In the genomic region with DNA sequence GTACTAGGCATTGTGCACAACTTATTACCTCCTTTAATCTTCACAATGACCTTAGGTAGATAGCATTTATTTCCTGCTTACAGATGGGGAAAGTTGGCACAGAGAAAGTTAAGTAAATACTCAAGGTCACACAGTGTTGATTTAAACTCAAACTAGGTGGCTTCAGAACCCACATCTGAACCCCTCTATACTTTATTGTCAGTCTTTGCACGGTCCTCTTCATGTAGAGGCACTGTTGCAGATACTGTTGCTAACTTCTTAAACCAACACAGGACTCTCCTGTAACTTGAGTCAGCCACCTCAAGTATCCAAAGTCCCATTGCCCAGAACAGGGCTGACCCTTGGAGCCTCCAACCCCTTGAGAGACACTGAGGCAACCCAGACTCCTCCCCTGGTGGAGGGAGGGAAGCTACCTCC, we compare ENCODE assay signal across 14 cellular contexts. TPM values are rescaled to one million over a fixed set of nuclear protein-coding genes. Genes with fewer than 3 reads are reported as not detected.
DNase-seq lines count a peak whose midpoint lies in the region; ATAC-seq and TF ChIP-seq lines count a peak whose summit lies in the region.
"Had no signal": no experiment of that assay in that cellular context is flagged by ENCODE, and none has a peak within 500 bp of the region (broad histone marks: within the 10 kb centered on the region; RNA-seq: fewer than 3 reads in every experiment).

No MANE protein-coding gene starts in this region.

- H3K4me1 Mint-ChIP-seq in activated T-helper 17 cell treated with anti-CD3 and anti-CD28 coated beads, Interleukin-2, amount 50 U/mL, for 72 hours, result peaks cover 4% of the 10 kb centered on the region
- H3K4me1 Mint-ChIP-seq: CD4-positive, CD25-positive, alpha-beta regulatory T cell had no signal

- no peak overlapping the region for H3K4me3 ChIP-seq in left ventricle myocardium inferior
- no peak overlapping the region for H3K4me3 ChIP-seq in mucosa of descending colon

- no peaks in the 10 kb centered on the region for H3K9me3 Mint-ChIP-seq in activated T-helper 17 cell treated with anti-CD3 and anti-CD28 coated beads, Interleukin-2, amount 50 U/mL, for 72 hours
- H3K9me3 Mint-ChIP-seq: HFFc6 had no signal

- no peak overlapping the region for H3K27ac Mint-ChIP-seq in activated T-helper 17 cell treated with anti-CD3 and anti-CD28 coated beads, Interleukin-2, amount 50 U/mL, for 72 hours
- H3K27ac Mint-ChIP-seq: HFFc6 had no signal

- no peak for DNase-seq in left ventricle myocardium inferior
- DNase-seq in left cardiac atrium, result no peak
- DNase-seq in mucosa of descending colon, result no peak
- no peak for DNase-seq in activated gamma-delta T cell treated with Interleukin-2 at 50 U/mL for 16 hours
- no peak for DNase-seq in cortex of kidney (lab: John Stamatoyannopoulos, UW)
- no peak for DNase-seq in COLO829 (ENCODE audit: low spot score)
- DNase-seq: AML-193; CD4-positive, CD25-positive, alpha-beta regulatory T cell; EL; HFFc6; NCI-H2029; NCI-H526 treated with DMSO at 0.1 percent for 48 hours had no signal

- ATAC-seq in left cardiac atrium (no peak), mucosa of descending colon (peak; percentile 67)
- ATAC-seq in activated T-helper 17 cell treated with anti-CD3 and anti-CD28 coated beads, Interleukin-2, amount 50 U/mL, for 72 hours (replicated peaks), result peak; percentile 24

- no peak for TF ChIP-seq CTCF in left ventricle myocardium inferior (IDR thresholded peaks at IDR 0.05; ENCODE audit: borderline replicate concordance)
- no peak for TF ChIP-seq CTCF in mucosa of descending colon (IDR thresholded peaks at IDR 0.05)

- H3K36me3 Mint-ChIP-seq in activated T-helper 17 cell treated with anti-CD3 and anti-CD28 coated beads, Interleukin-2, amount 50 U/mL, for 72 hours (ENCODE audit: low read depth), result peaks cover 21% of the 10 kb centered on the region
- H3K36me3 Mint-ChIP-seq: CD4-positive, CD25-positive, alpha-beta regulatory T cell had no signal

- peak overlapping the region; percentile 42 for H3K27ac ChIP-seq in left ventricle myocardium inferior (replicated peaks)
- H3K27ac ChIP-seq: RWPE1 had no signal

- intact Hi-C loops in left ventricle myocardium inferior (cut with micrococcal nuclease), result no loop called here
- intact Hi-C loops in left cardiac atrium (cut with DNase I), result no loop called here
- intact Hi-C loops in mucosa of descending colon (cut with DNase I, micrococcal nuclease), result no loop called here

- no peaks in the 10 kb centered on the region for H3K27me3 ChIP-seq in left ventricle myocardium inferior (ENCODE audit: low read depth)

- H3K36me3 ChIP-seq in left ventricle myocardium inferior (peaks cover 6% of the 10 kb centered on the region), mucosa of descending colon (ENCODE audit: low read depth) (no peaks in the 10 kb centered on the region)

- H3K9me3 ChIP-seq in left ventricle myocardium inferior (replicated peaks), result no peaks in the 10 kb centered on the region
- H3K9me3 ChIP-seq in mucosa of descending colon, result no peaks in the 10 kb centered on the region

- peak overlapping the region; percentile 22 for H3K4me3 Mint-ChIP-seq in activated T-helper 17 cell treated with anti-CD3 and anti-CD28 coated beads, Interleukin-2, amount 50 U/mL, for 72 hours
- H3K4me3 Mint-ChIP-seq: CD4-positive, CD25-positive, alpha-beta regulatory T cell; HFFc6 had no signal

- H3K4me1 ChIP-seq in left ventricle myocardium inferior, result peaks cover 93% of the 10 kb centered on the region
- H3K4me1 ChIP-seq in mucosa of descending colon (ENCODE audit: low read depth), result no peaks in the 10 kb centered on the region

- no peaks in the 10 kb centered on the region for H3K27me3 Mint-ChIP-seq in activated T-helper 17 cell treated with anti-CD3 and anti-CD28 coated beads, Interleukin-2, amount 50 U/mL, for 72 hours
- H3K27me3 Mint-ChIP-seq: CD4-positive, CD25-positive, alpha-beta regulatory T cell had no signal

RNA-seq across cellular contexts. Expression of a gene that starts 48.8 kb away (rescaled TPM):
- total RNA-seq in left ventricle myocardium inferior, result 167 TPM
- 10 to 100 TPM; 91.1 to 93.5 TPM for total RNA-seq in left cardiac atrium
- 10 to 100 TPM in 1 of 2 donors, 1 to 10 TPM in 1; 7.0 to 10.8 TPM for total RNA-seq in activated T-helper 17 cell treated with anti-CD3 and anti-CD28 coated beads, Interleukin-2, amount 50 U/mL, for 72 hours
- total RNA-seq in mucosa of descending colon, result 10 to 100 TPM in 2 of 3 donors, 1 to 10 TPM in 1; 9.2 to 38.5 (median 10.5) TPM

Comparison
In these comparisons a context has a peak if more than half of its experiments do, and no peak if none do; other contexts are left out.
1. ATAC-seq: peak in activated T-helper 17 cell treated with anti-CD3 and anti-CD28 coated beads, Interleukin-2, amount 50 U/mL, for 72 hours (single experiment) and mucosa of descending colon (single experiment); none in left cardiac atrium (0 of 2).